17 cellular contexts compared by ENCODE assay signal in the genomic region with DNA sequence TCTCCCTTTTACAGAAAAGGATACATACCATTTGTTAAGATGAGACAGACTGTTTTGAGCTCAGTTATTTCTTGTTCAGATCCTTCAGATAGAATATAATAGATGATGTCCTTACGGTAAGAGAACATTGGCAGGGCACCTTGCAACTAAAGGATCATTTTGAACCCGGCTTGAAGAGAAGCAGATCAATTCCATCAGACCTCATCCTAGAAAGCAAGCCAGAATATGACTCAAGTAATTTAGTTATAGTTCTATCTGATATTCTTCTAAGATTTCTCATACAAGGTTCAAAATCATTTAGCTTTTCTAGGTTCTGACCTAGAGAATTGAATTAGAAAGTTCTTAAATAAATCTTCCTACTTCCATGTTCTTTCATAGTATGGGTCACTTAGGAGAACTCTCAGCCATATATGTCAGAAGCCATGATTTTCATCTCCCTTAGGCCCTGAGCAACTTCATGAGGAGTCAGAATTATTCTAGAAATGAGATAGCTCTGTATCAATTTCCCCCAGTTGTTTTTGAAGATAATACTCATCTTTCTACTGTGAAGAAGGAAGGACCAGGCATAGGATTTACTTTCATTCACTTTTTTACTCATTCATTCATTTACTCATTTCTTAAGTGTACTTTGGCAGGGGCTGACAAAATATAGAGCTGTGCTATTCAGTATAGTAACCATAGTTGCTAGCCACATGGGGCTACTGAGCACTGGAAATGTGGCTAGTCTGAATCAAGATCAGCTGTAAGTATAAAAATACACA. TPM values are rescaled to one million over a fixed set of nuclear protein-coding genes. Genes with fewer than 3 reads are reported as not detected.
DNase-seq lines count a peak whose midpoint lies in the region; ATAC-seq lines count a peak whose summit lies in the region.
"Had no signal": no experiment of that assay in that cellular context is flagged by ENCODE, and none has a peak within 500 bp of the region (broad histone marks: within the 10 kb centered on the region; RNA-seq: fewer than 3 reads in every experiment).

No MANE protein-coding gene starts in this region.

- no peak for DNase-seq in activated naive CD4-positive, alpha-beta T cell treated with anti-CD3 and anti-CD28 coated beads for 36 hours
- DNase-seq in activated naive CD4-positive, alpha-beta T cell treated with Interleukin-2 at 50 U/mL for 16 hours, result no peak
- no peak for DNase-seq in activated T-helper 2 cell treated with anti-CD3 and anti-CD28 coated beads, Interferon-gamma antibody, Interleukin-2, Interleukin-4, amounts not matched to agents 10 μg/mL and 5 μg/mL and 100 μg/mL, durations not matched to agents 14 hours and 24 hours and 36 hours (ENCODE audit: low spot score)
- DNase-seq in stimulated activated naive B cell treated with anti-CD40 and anti-IgM and Interleukin-4, amounts not matched to agents 10 μg/mL and 1 μg/mL and 100 μg/mL, for 72 hours, result no peak
- DNase-seq in iPS-NIHi7 (ENCODE audit: extremely low spot score) (no peak), NAMALWA (ENCODE audit: low spot score) (no peak), occipital lobe (lab: John Stamatoyannopoulos, UW) (no peak)
- DNase-seq: DMS79 treated with DMSO at 0.1 percent for 48 hours, heart left ventricle, HFFc6, mucosa of descending colon, NCI-H1092 treated with DMSO at 0.1 percent for 48 hours, NCI-H2081 treated with DMSO at 0.1 percent for 48 hours, SW 1271 had no signal

- H3K27ac Mint-ChIP-seq in activated naive CD4-positive, alpha-beta T cell treated with anti-CD3 and anti-CD28 coated beads for 36 hours, result peak overlapping the region; percentile 14
- H3K27ac Mint-ChIP-seq in activated T-helper 2 cell treated with anti-CD3 and anti-CD28 coated beads, Interferon-gamma antibody, Interleukin-2, Interleukin-4, amounts not matched to agents 10 μg/mL and 5 μg/mL and 100 μg/mL, durations not matched to agents 14 hours and 24 hours and 36 hours, result peak overlapping the region; percentile 81
- no peak overlapping the region for H3K27ac Mint-ChIP-seq in stimulated activated naive B cell treated with anti-CD40 and anti-IgM and Interleukin-4, amounts not matched to agents 10 μg/mL and 1 μg/mL and 100 μg/mL, for 72 hours
- H3K27ac Mint-ChIP-seq: HFFc6 had no signal

- H3K4me1 Mint-ChIP-seq in activated naive CD4-positive, alpha-beta T cell treated with anti-CD3 and anti-CD28 coated beads for 36 hours (ENCODE audit: low read depth), result peaks cover 56% of the 10 kb centered on the region
- peaks cover 47% of the 10 kb centered on the region for H3K4me1 Mint-ChIP-seq in activated T-helper 2 cell treated with anti-CD3 and anti-CD28 coated beads, Interferon-gamma antibody, Interleukin-2, Interleukin-4, amounts not matched to agents 10 μg/mL and 5 μg/mL and 100 μg/mL, durations not matched to agents 14 hours and 24 hours and 36 hours (ENCODE audit: low read depth)
- H3K4me1 Mint-ChIP-seq in stimulated activated naive B cell treated with anti-CD40 and anti-IgM and Interleukin-4, amounts not matched to agents 10 μg/mL and 1 μg/mL and 100 μg/mL, for 72 hours, result peaks cover 15 to 19% of the 10 kb centered on the region in 2 donors

- H3K36me3 Mint-ChIP-seq in activated naive CD4-positive, alpha-beta T cell treated with anti-CD3 and anti-CD28 coated beads for 36 hours (ENCODE audit: low read depth), result peaks cover 49% of the 10 kb centered on the region
- peaks cover 75% of the 10 kb centered on the region for H3K36me3 Mint-ChIP-seq in activated T-helper 2 cell treated with anti-CD3 and anti-CD28 coated beads, Interferon-gamma antibody, Interleukin-2, Interleukin-4, amounts not matched to agents 10 μg/mL and 5 μg/mL and 100 μg/mL, durations not matched to agents 14 hours and 24 hours and 36 hours (ENCODE audit: low read depth)
- H3K36me3 Mint-ChIP-seq in stimulated activated naive B cell treated with anti-CD40 and anti-IgM and Interleukin-4, amounts not matched to agents 10 μg/mL and 1 μg/mL and 100 μg/mL, for 72 hours, result peaks cover 27 to 45% of the 10 kb centered on the region in 2 donors

- H3K9me3 Mint-ChIP-seq in activated naive CD4-positive, alpha-beta T cell treated with anti-CD3 and anti-CD28 coated beads for 36 hours, result no peaks in the 10 kb centered on the region
- no peaks in the 10 kb centered on the region for H3K9me3 Mint-ChIP-seq in activated T-helper 2 cell treated with anti-CD3 and anti-CD28 coated beads, Interferon-gamma antibody, Interleukin-2, Interleukin-4, amounts not matched to agents 10 μg/mL and 5 μg/mL and 100 μg/mL, durations not matched to agents 14 hours and 24 hours and 36 hours
- H3K9me3 Mint-ChIP-seq in stimulated activated naive B cell treated with anti-CD40 and anti-IgM and Interleukin-4, amounts not matched to agents 10 μg/mL and 1 μg/mL and 100 μg/mL, for 72 hours, result no peaks in the 10 kb centered on the region
- H3K9me3 Mint-ChIP-seq: HFFc6 had no signal

- H3K4me3 Mint-ChIP-seq in activated naive CD4-positive, alpha-beta T cell treated with anti-CD3 and anti-CD28 coated beads for 36 hours, result no peak overlapping the region
- no peak overlapping the region for H3K4me3 Mint-ChIP-seq in activated T-helper 2 cell treated with anti-CD3 and anti-CD28 coated beads, Interferon-gamma antibody, Interleukin-2, Interleukin-4, amounts not matched to agents 10 μg/mL and 5 μg/mL and 100 μg/mL, durations not matched to agents 14 hours and 24 hours and 36 hours (ENCODE audit: low read depth)
- no peak overlapping the region for H3K4me3 Mint-ChIP-seq in stimulated activated naive B cell treated with anti-CD40 and anti-IgM and Interleukin-4, amounts not matched to agents 10 μg/mL and 1 μg/mL and 100 μg/mL, for 72 hours
- H3K4me3 Mint-ChIP-seq: HFFc6 had no signal

- H3K27me3 Mint-ChIP-seq in activated naive CD4-positive, alpha-beta T cell treated with anti-CD3 and anti-CD28 coated beads for 36 hours (ENCODE audit: low read depth), result no peaks in the 10 kb centered on the region
- no peaks in the 10 kb centered on the region for H3K27me3 Mint-ChIP-seq in activated T-helper 2 cell treated with anti-CD3 and anti-CD28 coated beads, Interferon-gamma antibody, Interleukin-2, Interleukin-4, amounts not matched to agents 10 μg/mL and 5 μg/mL and 100 μg/mL, durations not matched to agents 14 hours and 24 hours and 36 hours (ENCODE audit: low read depth)
- H3K27me3 Mint-ChIP-seq in stimulated activated naive B cell treated with anti-CD40 and anti-IgM and Interleukin-4, amounts not matched to agents 10 μg/mL and 1 μg/mL and 100 μg/mL, for 72 hours, result no peaks in the 10 kb centered on the region

- intact Hi-C loops in activated naive CD4-positive, alpha-beta T cell treated with anti-CD3 and anti-CD28 coated beads for 36 hours (cut with micrococcal nuclease), result loop anchor here (1.0 to 5.0 kb wide), 4 partner anchors 10 to 89 kb away; no protein-coding TSS in a partner anchor
- intact Hi-C loops in activated T-helper 2 cell treated with anti-CD3 and anti-CD28 coated beads, Interferon-gamma antibody, Interleukin-2, Interleukin-4, amounts not matched to agents 10 μg/mL and 5 μg/mL and 100 μg/mL, durations not matched to agents 14 hours and 24 hours and 36 hours (cut with micrococcal nuclease), result loop anchor here (1.0 to 2.0 kb wide), 3 partner anchors 11 to 41 kb away; a partner anchor contains a TSS

- peak; percentile 45 for ATAC-seq in HG02884 (IDR thresholded peaks at IDR 0.05; ENCODE audit: unreplicated experiment)
- peak; percentile 58 to 74 for ATAC-seq in stimulated activated naive B cell treated with anti-CD40 and anti-IgM and Interleukin-4, amounts not matched to agents 10 μg/mL and 1 μg/mL and 100 μg/mL, for 72 hours (replicated peaks)
- ATAC-seq: heart left ventricle, mucosa of descending colon had no signal

- CTCF ChIA-PET in activated naive CD4-positive, alpha-beta T cell treated with anti-CD3 and anti-CD28 coated beads for 36 hours (lab: Charles Lee), result interaction anchor here (0.6 to 5.2 kb wide), 25 partner anchors 9 to 302 kb away, joined by 3 to 25 read pairs (median 5); a partner anchor contains a TSS

RNA-seq across cellular contexts. Expression of a gene that starts 2.5 kb away (rescaled TPM):
- total RNA-seq in activated naive CD4-positive, alpha-beta T cell treated with anti-CD3 and anti-CD28 coated beads for 36 hours, result 1 to 10 TPM; 4.2 to 8.2 TPM
- 9.1 and 10.7 TPM in 2 replicates for total RNA-seq in activated T-helper 2 cell treated with anti-CD3 and anti-CD28 coated beads, Interferon-gamma antibody, Interleukin-2, Interleukin-4, amounts not matched to agents 10 μg/mL and 5 μg/mL and 100 μg/mL, durations not matched to agents 14 hours and 24 hours and 36 hours
- 2.7 TPM for total RNA-seq in occipital lobe

RNA-seq across cellular contexts. Expression of a gene that starts 11.4 kb away (rescaled TPM):
- 100 to 1,000 TPM; 114 to 126 TPM for total RNA-seq in activated naive CD4-positive, alpha-beta T cell treated with anti-CD3 and anti-CD28 coated beads for 36 hours
- total RNA-seq in activated T-helper 2 cell treated with anti-CD3 and anti-CD28 coated beads, Interferon-gamma antibody, Interleukin-2, Interleukin-4, amounts not matched to agents 10 μg/mL and 5 μg/mL and 100 μg/mL, durations not matched to agents 14 hours and 24 hours and 36 hours, result 102 and 110 TPM in 2 replicates
- 37.0 TPM for total RNA-seq in occipital lobe

RNA-seq across cellular contexts. Expression of a gene that starts 13.8 kb away (rescaled TPM):
- 1 to 10 TPM; 5.7 to 5.9 TPM for total RNA-seq in activated naive CD4-positive, alpha-beta T cell treated with anti-CD3 and anti-CD28 coated beads for 36 hours
- 5.9 and 7.3 TPM in 2 replicates for total RNA-seq in activated T-helper 2 cell treated with anti-CD3 and anti-CD28 coated beads, Interferon-gamma antibody, Interleukin-2, Interleukin-4, amounts not matched to agents 10 μg/mL and 5 μg/mL and 100 μg/mL, durations not matched to agents 14 hours and 24 hours and 36 hours
- total RNA-seq in occipital lobe, result 26.4 TPM

RNA-seq across cellular contexts. Expression of a gene that starts 15.5 kb away (rescaled TPM):
- total RNA-seq in activated naive CD4-positive, alpha-beta T cell treated with anti-CD3 and anti-CD28 coated beads for 36 hours, result not detected
- total RNA-seq in activated T-helper 2 cell treated with anti-CD3 and anti-CD28 coated beads, Interferon-gamma antibody, Interleukin-2, Interleukin-4, amounts not matched to agents 10 μg/mL and 5 μg/mL and 100 μg/mL, durations not matched to agents 14 hours and 24 hours and 36 hours, result 0.30 and 0.53 TPM in 2 replicates
- total RNA-seq in occipital lobe, result not detected
- total RNA-seq: HFFc6, NCI-H460, renal cortical epithelial cell had no signal

RNA-seq across cellular contexts. Expression of a gene that starts 40.8 kb away (rescaled TPM):
- total RNA-seq in activated naive CD4-positive, alpha-beta T cell treated with anti-CD3 and anti-CD28 coated beads for 36 hours, result 10 to 100 TPM; 33.7 to 35.3 TPM
- 90.6 and 96.4 TPM in 2 replicates for total RNA-seq in activated T-helper 2 cell treated with anti-CD3 and anti-CD28 coated beads, Interferon-gamma antibody, Interleukin-2, Interleukin-4, amounts not matched to agents 10 μg/mL and 5 μg/mL and 100 μg/mL, durations not matched to agents 14 hours and 24 hours and 36 hours
- 8.7 TPM for total RNA-seq in occipital lobe
